In the genomic region with DNA sequence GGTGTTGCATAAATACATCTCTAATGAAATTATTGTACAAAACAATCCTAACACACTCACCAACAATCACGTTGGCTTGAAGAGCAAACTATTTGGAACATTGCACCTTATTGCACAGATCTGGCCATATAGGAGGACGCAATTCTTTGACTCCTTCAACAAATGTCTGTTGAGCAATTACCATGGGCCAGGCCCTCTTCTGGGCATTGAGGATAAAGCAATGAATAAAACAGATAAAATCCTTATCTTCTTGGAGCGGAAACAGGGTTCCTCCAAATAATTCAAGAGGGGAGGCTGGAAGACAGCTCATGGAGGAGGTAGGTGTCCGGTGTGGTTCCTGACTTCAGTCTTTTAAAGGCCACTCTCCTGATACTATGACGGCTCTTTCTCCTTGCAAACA, we compare ENCODE assay signal across 19 cellular contexts. TPM values are rescaled to one million over a fixed set of nuclear protein-coding genes. Genes with fewer than 3 reads are reported as not detected.
DNase-seq lines count a peak whose midpoint lies in the region; TF ChIP-seq lines count a peak whose summit lies in the region.
"Had no signal": no experiment of that assay in that cellular context is flagged by ENCODE, and none has a peak within 500 bp of the region (broad histone marks: within the 10 kb centered on the region; RNA-seq: fewer than 3 reads in every experiment).

No MANE protein-coding gene starts in this region.

- H4K20me1 ChIP-seq in neural cell (ENCODE audit: insufficient read depth), result no peaks in the 10 kb centered on the region

- DNase-seq in DMS 273 (lab: John Stamatoyannopoulos, UW; ENCODE audit: unreplicated experiment) (peak; percentile 28), DMS 273 treated with DMSO at 0.1 percent for 48 hours (lab: John Stamatoyannopoulos, UW) (no peak), NAMALWA (ENCODE audit: low spot score) (peak; percentile 27), GM13977 (ENCODE audit: low spot score) (no peak), GM10266 (ENCODE audit: extremely low spot score) (no peak), DMS53 treated with DMSO at 0.1 percent for 48 hours (lab: John Stamatoyannopoulos, UW; ENCODE audit: unreplicated experiment) (no peak)
- DNase-seq: activated naive CD4-positive, alpha-beta T cell treated with anti-CD3 and anti-CD28 coated beads for 36 hours; left cardiac atrium; midbrain; NCI-H1092 treated with DMSO at 0.1 percent for 48 hours; NCI-H2107; NCI-H526 treated with DMSO at 0.1 percent for 48 hours; SW 1271 had no signal

- in situ Hi-C loops in GM13977 (cut with MboI; ENCODE audit: low pct_unique_long_range_greater_than_20kb, low sequenced_read_pairs, unreplicated experiment), result no loop called here

- H3K4me2 ChIP-seq in neural cell (ENCODE audit: low read length), result no peak overlapping the region
- H3K4me2 ChIP-seq: BLaER1 treated with 17β-estradiol and CSF1 and Interleukin-3, amounts not matched to agents 10 nM and 100 nM had no signal

- no peak for TF ChIP-seq EP300 in neural cell (conservative IDR thresholded peaks at IDR 0.05; ENCODE audit: poor library complexity, severe bottlenecking)

- H3K9ac ChIP-seq in neural cell (ENCODE audit: low read length), result no peak overlapping the region
- H3K9ac ChIP-seq: BLaER1 treated with 17β-estradiol and CSF1 and Interleukin-3, amounts not matched to agents 10 nM and 100 nM had no signal

- no peak overlapping the region for H2AFZ ChIP-seq in neural cell (ENCODE audit: low read depth, low read length)

- H3K36me3 ChIP-seq in neural cell (ENCODE audit: insufficient read depth, low read length), result no peaks in the 10 kb centered on the region
- H3K36me3 ChIP-seq: ascending aorta; BLaER1 treated with 17β-estradiol and CSF1 and Interleukin-3, amounts not matched to agents 10 nM and 100 nM had no signal

- H3K4me3 ChIP-seq in neural cell (ENCODE audit: low read length), result no peak overlapping the region
- H3K4me3 ChIP-seq: ascending aorta; BLaER1 treated with 17β-estradiol and CSF1 and Interleukin-3, amounts not matched to agents 10 nM and 100 nM had no signal

- H3K27ac ChIP-seq in VCaP, result no peak overlapping the region
- H3K27ac ChIP-seq in neural cell (ENCODE audit: low read length), result no peak overlapping the region
- H3K27ac ChIP-seq: 22Rv1; ascending aorta; BLaER1 treated with 17β-estradiol and CSF1 and Interleukin-3, amounts not matched to agents 10 nM and 100 nM had no signal

- no peaks in the 10 kb centered on the region for H3K9me3 ChIP-seq in neural cell (ENCODE audit: low read length)
- H3K9me3 ChIP-seq: ascending aorta; BLaER1 treated with 17β-estradiol and CSF1 and Interleukin-3, amounts not matched to agents 10 nM and 100 nM had no signal

- H3K79me2 ChIP-seq in neural cell (replicated peaks; ENCODE audit: insufficient read depth, low read length), result no peaks in the 10 kb centered on the region

- TF ChIP-seq CTCF in VCaP (conservative IDR thresholded peaks at IDR 0.05), result peak; percentile 57
- TF ChIP-seq CTCF in neural cell (IDR thresholded peaks at IDR 0.05; ENCODE audit: poor library complexity, severe bottlenecking), result peak; percentile 15
- TF ChIP-seq CTCF in GM13977 (IDR thresholded peaks at IDR 0.05; ENCODE audit: extremely low read depth, insufficient read depth, missing control alignments), result no peak
- no peak for TF ChIP-seq CTCF in GM10266 (IDR thresholded peaks at IDR 0.05; ENCODE audit: control insufficient read depth, insufficient read depth, low read depth, missing control alignments)

- H3K27me3 ChIP-seq in neural cell (ENCODE audit: insufficient read depth, low read depth, low read length), result no peaks in the 10 kb centered on the region

- H3K9me2 ChIP-seq in neural cell (ENCODE audit: insufficient read depth, low read length), result no peaks in the 10 kb centered on the region

- no peak for TF ChIP-seq RAD21 in neural cell (conservative IDR thresholded peaks at IDR 0.05)

- no peaks in the 10 kb centered on the region for H3F3A ChIP-seq in neural cell (ENCODE audit: insufficient read depth, low read length, poor library complexity, severe bottlenecking)

TF ChIP-seq in neural cell, 6 proteins besides CTCF, POLR2A, EP300 and RAD21:
- no peak for TF ChIP-seq MXI1 (conservative IDR thresholded peaks at IDR 0.05; ENCODE audit: poor library complexity, severe bottlenecking)
- TF ChIP-seq, protein P1, sequence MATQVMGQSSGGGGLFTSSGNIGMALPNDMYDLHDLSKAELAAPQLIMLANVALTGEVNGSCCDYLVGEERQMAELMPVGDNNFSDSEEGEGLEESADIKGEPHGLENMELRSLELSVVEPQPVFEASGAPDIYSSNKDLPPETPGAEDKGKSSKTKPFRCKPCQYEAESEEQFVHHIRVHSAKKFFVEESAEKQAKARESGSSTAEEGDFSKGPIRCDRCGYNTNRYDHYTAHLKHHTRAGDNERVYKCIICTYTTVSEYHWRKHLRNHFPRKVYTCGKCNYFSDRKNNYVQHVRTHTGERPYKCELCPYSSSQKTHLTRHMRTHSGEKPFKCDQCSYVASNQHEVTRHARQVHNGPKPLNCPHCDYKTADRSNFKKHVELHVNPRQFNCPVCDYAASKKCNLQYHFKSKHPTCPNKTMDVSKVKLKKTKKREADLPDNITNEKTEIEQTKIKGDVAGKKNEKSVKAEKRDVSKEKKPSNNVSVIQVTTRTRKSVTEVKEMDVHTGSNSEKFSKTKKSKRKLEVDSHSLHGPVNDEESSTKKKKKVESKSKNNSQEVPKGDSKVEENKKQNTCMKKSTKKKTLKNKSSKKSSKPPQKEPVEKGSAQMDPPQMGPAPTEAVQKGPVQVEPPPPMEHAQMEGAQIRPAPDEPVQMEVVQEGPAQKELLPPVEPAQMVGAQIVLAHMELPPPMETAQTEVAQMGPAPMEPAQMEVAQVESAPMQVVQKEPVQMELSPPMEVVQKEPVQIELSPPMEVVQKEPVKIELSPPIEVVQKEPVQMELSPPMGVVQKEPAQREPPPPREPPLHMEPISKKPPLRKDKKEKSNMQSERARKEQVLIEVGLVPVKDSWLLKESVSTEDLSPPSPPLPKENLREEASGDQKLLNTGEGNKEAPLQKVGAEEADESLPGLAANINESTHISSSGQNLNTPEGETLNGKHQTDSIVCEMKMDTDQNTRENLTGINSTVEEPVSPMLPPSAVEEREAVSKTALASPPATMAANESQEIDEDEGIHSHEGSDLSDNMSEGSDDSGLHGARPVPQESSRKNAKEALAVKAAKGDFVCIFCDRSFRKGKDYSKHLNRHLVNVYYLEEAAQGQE (IDR thresholded peaks at IDR 0.05; ENCODE audit: borderline replicate concordance), result no peak
- TF ChIP-seq POLR2AphosphoS5 (IDR thresholded peaks at IDR 0.05), result no peak
- TF ChIP-seq TAF1 (IDR thresholded peaks at IDR 0.05; ENCODE audit: low read depth), result no peak
- TF ChIP-seq EZH2 (IDR thresholded peaks at IDR 0.05; ENCODE audit: borderline replicate concordance, insufficient read depth, low read length, poor library complexity, severe bottlenecking), result no peak
- no peak for TF ChIP-seq SMC3 (conservative IDR thresholded peaks at IDR 0.05; ENCODE audit: poor library complexity)

RNA-seq across cellular contexts. Expression of a gene that starts 43.3 kb away (rescaled TPM):
- polyA plus RNA-seq in neural cell, result not detected in 2 replicates
- not detected in 2 replicates for polyA minus RNA-seq in neural cell
- polyA plus RNA-seq: IgD-negative memory B cell had no signal

Comparison
In these comparisons a context has a peak if more than half of its experiments do, and no peak if none do; other contexts are left out.
1. DNase-seq: peak in DMS 273 (single experiment) and NAMALWA (single experiment); none in DMS 273 treated with DMSO at 0.1 percent for 48 hours (single experiment), GM13977 (single experiment), GM10266 (single experiment) and DMS53 treated with DMSO at 0.1 percent for 48 hours (single experiment).
2. CTCF ChIP-seq: peak in VCaP (single experiment) and neural cell (single experiment); none in GM13977 (single experiment) and GM10266 (single experiment).